In genomic region chr9:124355032-124355940, GRCh38 we compare ENCODE assay signal across 16 cellular contexts. TPM values are rescaled to one million over a fixed set of nuclear protein-coding genes. Genes with fewer than 3 reads are reported as not detected.
DNase-seq lines count a peak whose midpoint lies in the region; ATAC-seq and TF ChIP-seq lines count a peak whose summit lies in the region.
"Had no signal": no experiment of that assay in that cellular context is flagged by ENCODE, and none has a peak within 500 bp of the region (broad histone marks: within the 10 kb centered on the region; RNA-seq: fewer than 3 reads in every experiment).

No MANE protein-coding gene starts in this region.

- peaks cover 100% of the 10 kb centered on the region for H3K36me3 ChIP-seq in neutrophil
- peaks cover 50% of the 10 kb centered on the region for H3K36me3 ChIP-seq in left ventricle myocardium inferior

- no peaks in the 10 kb centered on the region for H3K9me3 Mint-ChIP-seq in activated CD8-positive, alpha-beta memory T cell treated with anti-CD3 and anti-CD28 coated beads, Interleukin-2, amount 10 ng/mL, durations not matched to agents 7 days and 5 days (ENCODE audit: low read depth)
- H3K9me3 Mint-ChIP-seq in chondrocyte (ENCODE audit: low read depth): no peaks in the 10 kb centered on the region

- no peaks in the 10 kb centered on the region for H3K27me3 ChIP-seq in neutrophil
- no peaks in the 10 kb centered on the region for H3K27me3 ChIP-seq in left ventricle myocardium inferior (ENCODE audit: low read depth)

- in situ Hi-C loops in GM13976 (cut with MboI; ENCODE audit: low sequenced_read_pairs, unreplicated experiment): no loop called here

- no peak overlapping the region for H3K4me3 ChIP-seq in neutrophil (ENCODE audit: low read depth in 1 of 2, low read length in 1 of 2)
- H3K4me3 ChIP-seq in left ventricle myocardium inferior: no peak overlapping the region
- H3K4me3 ChIP-seq: PC-9 had no signal

- H3K4me1 ChIP-seq in neutrophil (ENCODE audit: control insufficient read depth in 1 of 2, insufficient read depth in 1 of 2, low read depth in 1 of 2, low read length in 1 of 2) (peaks cover 41 to 43% of the 10 kb centered on the region in 2 experiments), left ventricle myocardium inferior (peaks cover 34% of the 10 kb centered on the region)

- CTCF ChIA-PET in activated CD8-positive, alpha-beta memory T cell treated with anti-CD3 and anti-CD28 coated beads, Interleukin-2, amount 10 ng/mL, durations not matched to agents 7 days and 5 days (lab: Charles Lee): interaction anchor here (0.8 kb wide), 1 partner anchor 22 kb away, joined by 3 read pairs; no protein-coding TSS in a partner anchor

- no peaks in the 10 kb centered on the region for H3K9me3 ChIP-seq in neutrophil
- H3K9me3 ChIP-seq in left ventricle myocardium inferior (replicated peaks): no peaks in the 10 kb centered on the region

- TF ChIP-seq CTCF in GM13976 (IDR thresholded peaks at IDR 0.05; ENCODE audit: borderline replicate concordance, control extremely low read depth, extremely low read depth, insufficient read depth, missing control alignments) (no peak), chondrocyte (IDR thresholded peaks at IDR 0.05) (no peak), neutrophil (IDR thresholded peaks at IDR 0.05) (no peak), left ventricle myocardium inferior (IDR thresholded peaks at IDR 0.05; ENCODE audit: borderline replicate concordance) (no peak)

- H3K27me3 Mint-ChIP-seq in activated CD8-positive, alpha-beta memory T cell treated with anti-CD3 and anti-CD28 coated beads, Interleukin-2, amount 10 ng/mL, durations not matched to agents 7 days and 5 days: no peaks in the 10 kb centered on the region
- H3K27me3 Mint-ChIP-seq in chondrocyte (ENCODE audit: low read depth): no peaks in the 10 kb centered on the region

- ATAC-seq in activated CD8-positive, alpha-beta memory T cell treated with anti-CD3 and anti-CD28 coated beads, Interleukin-2, amount 10 ng/mL, durations not matched to agents 7 days and 5 days: no peak

- H3K27ac ChIP-seq in neutrophil (peak overlapping the region; percentile 37), left ventricle myocardium inferior (replicated peaks) (no peak overlapping the region)
- H3K27ac ChIP-seq: PC-9 had no signal

- H3K4me3 Mint-ChIP-seq in activated CD8-positive, alpha-beta memory T cell treated with anti-CD3 and anti-CD28 coated beads, Interleukin-2, amount 10 ng/mL, durations not matched to agents 7 days and 5 days: peak overlapping the region; percentile 33
- no peak overlapping the region for H3K4me3 Mint-ChIP-seq in chondrocyte (ENCODE audit: unreplicated experiment)
- H3K4me3 Mint-ChIP-seq: CD14-positive monocyte had no signal

- peaks cover 32% of the 10 kb centered on the region for H3K4me1 Mint-ChIP-seq in activated CD8-positive, alpha-beta memory T cell treated with anti-CD3 and anti-CD28 coated beads, Interleukin-2, amount 10 ng/mL, durations not matched to agents 7 days and 5 days
- H3K4me1 Mint-ChIP-seq in chondrocyte (ENCODE audit: low read depth): peaks cover 27% of the 10 kb centered on the region

- intact Hi-C loops in left ventricle myocardium inferior (cut with micrococcal nuclease): no loop called here

- H3K27ac Mint-ChIP-seq in activated CD8-positive, alpha-beta memory T cell treated with anti-CD3 and anti-CD28 coated beads, Interleukin-2, amount 10 ng/mL, durations not matched to agents 7 days and 5 days: peak overlapping the region; percentile 8
- H3K27ac Mint-ChIP-seq in chondrocyte (ENCODE audit: unreplicated experiment): peak overlapping the region; percentile 76

- DNase-seq in activated CD8-positive, alpha-beta memory T cell treated with anti-CD3 and anti-CD28 coated beads, Interleukin-2, amount 10 ng/mL, durations not matched to agents 7 days and 5 days: no peak
- no peak for DNase-seq in activated CD8-positive, alpha-beta memory T cell treated with anti-CD3 and anti-CD28 coated beads for 24 hours
- DNase-seq in GM13976 (ENCODE audit: low spot score): peak; percentile 23
- no peak for DNase-seq in chondrocyte (ENCODE audit: low spot score)
- no peak for DNase-seq in left ventricle myocardium inferior
- no peak for DNase-seq in NCI-H446 (lab: John Stamatoyannopoulos, UW)
- no peak for DNase-seq in NCI-H226
- DNase-seq: activated CD4-positive, CD25-positive, alpha-beta regulatory T cell; activated naive CD4-positive, alpha-beta T cell treated with Interleukin-2 at 50 U/mL for 16 hours; cortex of kidney; DMS 273 treated with DMSO at 0.1 percent for 48 hours; NCI-H2227 treated with DMSO at 0.1 percent for 48 hours; PC-9; stimulated activated CD4-positive, alpha-beta T cell treated with anti-CD3 and anti-CD28 coated beads, Interleukin-4, amount 100 ng/mL, for 4 hours had no signal

- H3K36me3 Mint-ChIP-seq in activated CD8-positive, alpha-beta memory T cell treated with anti-CD3 and anti-CD28 coated beads, Interleukin-2, amount 10 ng/mL, durations not matched to agents 7 days and 5 days: peaks cover 8% of the 10 kb centered on the region
- peaks cover 36% of the 10 kb centered on the region for H3K36me3 Mint-ChIP-seq in chondrocyte (ENCODE audit: low read depth)

RNA-seq across cellular contexts. Expression of gene PSMB7, which starts 60.0 kb away (rescaled TPM):
- 100 to 1,000 TPM; 124 to 142 TPM for total RNA-seq in activated CD8-positive, alpha-beta memory T cell treated with anti-CD3 and anti-CD28 coated beads, Interleukin-2, amount 10 ng/mL, durations not matched to agents 7 days and 5 days
- total RNA-seq in chondrocyte: 105 to 132 TPM (median 108 TPM) in 3 replicates
- total RNA-seq in left ventricle myocardium inferior: 159 TPM
